ENCODE assay signal across 19 cellular contexts in the genomic region with DNA sequence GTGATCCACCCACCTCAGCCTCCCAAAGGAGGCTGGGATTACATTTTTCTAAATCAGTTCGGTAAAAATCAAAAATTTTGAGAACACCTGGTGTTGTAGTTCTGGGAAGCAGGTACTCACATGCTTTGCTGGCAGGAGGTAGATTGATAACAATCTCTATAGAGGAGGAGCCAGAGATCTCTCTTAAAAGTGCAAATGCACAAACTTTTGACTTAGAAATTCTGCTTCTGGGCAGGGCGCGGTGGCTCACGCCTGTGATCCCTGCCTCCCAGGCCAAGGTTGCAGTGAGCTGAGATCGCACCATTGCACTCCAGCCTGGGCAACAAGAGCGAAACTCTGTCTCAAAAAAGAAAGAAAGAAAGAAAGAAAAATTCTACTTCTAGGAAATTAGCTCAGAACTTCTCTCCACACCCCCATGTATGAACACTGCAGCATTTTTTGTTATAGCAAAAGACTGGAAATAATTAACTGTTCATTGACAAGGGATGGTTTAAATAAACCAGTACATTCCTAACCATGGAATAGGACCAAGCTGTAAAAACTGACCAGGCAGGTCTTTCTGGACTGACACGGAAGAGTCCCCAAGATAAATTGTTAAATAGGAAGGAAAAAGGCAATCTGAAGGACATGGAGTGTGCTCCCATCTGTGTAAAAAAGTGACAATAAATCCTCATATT. TPM values are rescaled to one million over a fixed set of nuclear protein-coding genes. Genes with fewer than 3 reads are reported as not detected.
DNase-seq lines count a peak whose midpoint lies in the region; ATAC-seq, FAIRE-seq and TF ChIP-seq lines count a peak whose summit lies in the region.
"Had no signal": no experiment of that assay in that cellular context is flagged by ENCODE, and none has a peak within 500 bp of the region (broad histone marks: within the 10 kb centered on the region; RNA-seq: fewer than 3 reads in every experiment).

No MANE protein-coding gene starts in this region.

- H3K27me3 Mint-ChIP-seq in CD4-positive, alpha-beta memory T cell: no peaks in the 10 kb centered on the region
- H3K27me3 Mint-ChIP-seq in astrocyte (ENCODE audit: low read depth, unreplicated experiment): no peaks in the 10 kb centered on the region

- no peaks in the 10 kb centered on the region for H3K9me2 ChIP-seq in OCI-LY7 (ENCODE audit: insufficient read depth, low read length)

- peak overlapping the region in 5 of 8 donors; percentile 9 to 69 (median 32) for H3K4me3 Mint-ChIP-seq in CD4-positive, alpha-beta memory T cell
- no peak overlapping the region for H3K4me3 Mint-ChIP-seq in astrocyte (ENCODE audit: unreplicated experiment)

- H3K27me3 ChIP-seq in CD4-positive, alpha-beta memory T cell (ENCODE audit: insufficient read depth, low read length): no peaks in the 10 kb centered on the region
- H3K27me3 ChIP-seq in astrocyte (ENCODE audit: insufficient read depth, low read length): no peaks in the 10 kb centered on the region
- H3K27me3 ChIP-seq: BE2C, ovary had no signal

- BruUV-seq in OCI-LY7 (replicated peaks; lab: Mats Ljungman, UMichigan): no TSS peak

- DNase-seq in CD4-positive, alpha-beta memory T cell: peak in 1 of 5 donors; percentile 18
- DNase-seq in LNCaP clone FGC (ENCODE audit: low read depth): peak; percentile 76
- no peak for DNase-seq in astrocyte (ENCODE audit: low read depth)
- no peak for DNase-seq in mucosa of descending colon
- no peak for DNase-seq in NOMO-1 treated with DMSO at 0.1 percent for 48 hours (lab: John Stamatoyannopoulos, UW; ENCODE audit: unreplicated experiment)
- no peak for DNase-seq in OCI-LY7 (ENCODE audit: low spot score)
- DNase-seq: activated gamma-delta T cell treated with Interleukin-2 at 50 U/mL for 16 hours; BE2C; effector CD8-positive, alpha-beta T cell; EL; NCI-H2081; NCI-H774; ovary; Right ventricle myocardium superior; T-helper 9 cell had no signal

- H3K27ac Mint-ChIP-seq in CD4-positive, alpha-beta memory T cell: peak overlapping the region in 3 of 7 donors; percentile 55 to 61 (median 57)
- peak overlapping the region; percentile 8 for H3K27ac Mint-ChIP-seq in astrocyte (ENCODE audit: unreplicated experiment)

- H3K9me3 Mint-ChIP-seq in CD4-positive, alpha-beta memory T cell: no peaks in the 10 kb centered on the region
- H3K9me3 Mint-ChIP-seq in astrocyte (ENCODE audit: unreplicated experiment): no peaks in the 10 kb centered on the region

- H3K4me2 ChIP-seq in astrocyte (ENCODE audit: low read length): no peak overlapping the region
- no peak overlapping the region for H3K4me2 ChIP-seq in OCI-LY7 (ENCODE audit: low read length)

- CTCF ChIA-PET in CD4-positive, alpha-beta memory T cell (lab: Charles Lee; ENCODE audit: partially characterized antibody): interaction anchor here (0.7 to 1.5 kb wide), 4 partner anchors 12 to 256 kb away, joined by 3 to 5 read pairs (median 4); a partner anchor contains a TSS
- CTCF ChIA-PET in OCI-LY7 (lab: Charles Lee; ENCODE audit: unreplicated experiment): no interaction called here

- no peak overlapping the region for H3K4me3 ChIP-seq in CD4-positive, alpha-beta memory T cell (ENCODE audit: low read length in 2 of 2)
- H3K4me3 ChIP-seq in LNCaP clone FGC (ENCODE audit: low read depth, low read length) (peak overlapping the region; percentile 34), astrocyte (ENCODE audit: insufficient read depth, low read depth, low read length) (no peak overlapping the region), mucosa of descending colon (no peak overlapping the region), OCI-LY7 (ENCODE audit: low read depth, low read length, poor library complexity, severe bottlenecking) (no peak overlapping the region)
- H3K4me3 ChIP-seq: GM12878, ovary had no signal

- no peak overlapping the region for H3K27ac ChIP-seq in CD4-positive, alpha-beta memory T cell (ENCODE audit: low read depth, low read length)
- H3K27ac ChIP-seq in astrocyte (ENCODE audit: low read depth, low read length) (no peak overlapping the region), OCI-LY7 (ENCODE audit: low read depth, low read length, poor library complexity, severe bottlenecking) (no peak overlapping the region)
- H3K27ac ChIP-seq: HL-60, ovary had no signal

- ATAC-seq in mucosa of descending colon: peak; percentile 7
- ATAC-seq in HG02763 (IDR thresholded peaks at IDR 0.05; ENCODE audit: unreplicated experiment): no peak
- ATAC-seq in HG02571 (IDR thresholded peaks at IDR 0.05; ENCODE audit: unreplicated experiment): no peak
- ATAC-seq: GM12878 had no signal

- no peak overlapping the region for H2AFZ ChIP-seq in astrocyte (ENCODE audit: low read depth, low read length)
- H2AFZ ChIP-seq in OCI-LY7 (ENCODE audit: low read length): no peak overlapping the region

- intact Hi-C loops in CD4-positive, alpha-beta memory T cell (cut with micrococcal nuclease): no loop called here
- intact Hi-C loops in mucosa of descending colon (cut with DNase I, micrococcal nuclease) (no loop called here), OCI-LY7 (cut with micrococcal nuclease; ENCODE audit: unreplicated experiment) (no loop called here)

- no peaks in the 10 kb centered on the region for H3K36me3 ChIP-seq in CD4-positive, alpha-beta memory T cell (ENCODE audit: insufficient read depth, low read length)
- no peaks in the 10 kb centered on the region for H3K36me3 ChIP-seq in astrocyte (ENCODE audit: insufficient read depth, low read length)
- no peaks in the 10 kb centered on the region for H3K36me3 ChIP-seq in mucosa of descending colon (ENCODE audit: low read depth)
- no peaks in the 10 kb centered on the region for H3K36me3 ChIP-seq in OCI-LY7 (ENCODE audit: insufficient read depth, low read length)
- H3K36me3 ChIP-seq: BE2C, ovary had no signal

- H3K9me3 ChIP-seq in CD4-positive, alpha-beta memory T cell (ENCODE audit: control insufficient read depth in 1 of 2, low read length in 2 of 2): no peaks in the 10 kb centered on the region
- H3K9me3 ChIP-seq in astrocyte (ENCODE audit: insufficient read depth, low read depth, low read length): no peaks in the 10 kb centered on the region
- no peaks in the 10 kb centered on the region for H3K9me3 ChIP-seq in mucosa of descending colon
- H3K9me3 ChIP-seq in OCI-LY7 (ENCODE audit: low read length): no peaks in the 10 kb centered on the region
- H3K9me3 ChIP-seq: BE2C, ovary had no signal

- no peak for FAIRE-seq in astrocyte (lab: Jason Lieb, UNC)
- FAIRE-seq: GM12878 had no signal

- H4K20me1 ChIP-seq in astrocyte (ENCODE audit: insufficient read depth, low read length) (no peaks in the 10 kb centered on the region), OCI-LY7 (ENCODE audit: insufficient read depth, low read length) (no peaks in the 10 kb centered on the region)

- TF ChIP-seq CTCF in LNCaP clone FGC (IDR thresholded peaks at IDR 0.05; ENCODE audit: control insufficient read depth, extremely low read depth, insufficient read depth): no peak
- TF ChIP-seq CTCF in astrocyte (IDR thresholded peaks at IDR 0.05; ENCODE audit: insufficient read depth, low read depth, low read length): no peak
- TF ChIP-seq CTCF in mucosa of descending colon (IDR thresholded peaks at IDR 0.05): no peak
- no peak for TF ChIP-seq CTCF in OCI-LY7 (conservative IDR thresholded peaks at IDR 0.05; ENCODE audit: low read length)

- no peaks in the 10 kb centered on the region for H3K36me3 Mint-ChIP-seq in CD4-positive, alpha-beta memory T cell
- no peaks in the 10 kb centered on the region for H3K36me3 Mint-ChIP-seq in astrocyte (ENCODE audit: low read depth, unreplicated experiment)

- H3K4me1 Mint-ChIP-seq in CD4-positive, alpha-beta memory T cell: peaks cover 17 to 26% (median 24%) of the 10 kb centered on the region in 4 donors
- peaks cover 19% of the 10 kb centered on the region for H3K4me1 Mint-ChIP-seq in astrocyte (ENCODE audit: low read depth, unreplicated experiment)

- H3K79me2 ChIP-seq in astrocyte (ENCODE audit: insufficient read depth, low read length) (no peaks in the 10 kb centered on the region), OCI-LY7 (ENCODE audit: insufficient read depth, low read depth, low read length) (no peaks in the 10 kb centered on the region)

- H3K9ac ChIP-seq in astrocyte (ENCODE audit: low read length): no peak overlapping the region

- POLR2A ChIA-PET in CD4-positive, alpha-beta memory T cell (lab: Charles Lee; ENCODE audit: partially characterized antibody): interaction anchor here (1.0 kb wide), 1 partner anchor 15 kb away, joined by 4 read pairs; a partner anchor contains a TSS
- POLR2A ChIA-PET in OCI-LY7 (lab: Charles Lee): interaction anchor here (0.7 to 2.7 kb wide), 7 partner anchors 13 to 178 kb away, joined by 3 to 7 read pairs (median 4); a partner anchor contains a TSS

- H3K4me1 ChIP-seq in CD4-positive, alpha-beta memory T cell (ENCODE audit: insufficient read depth, low read length): peaks cover 19% of the 10 kb centered on the region
- H3K4me1 ChIP-seq in astrocyte (ENCODE audit: insufficient read depth, low read length) (peaks cover 14% of the 10 kb centered on the region), mucosa of descending colon (ENCODE audit: low read depth) (no peaks in the 10 kb centered on the region), OCI-LY7 (ENCODE audit: insufficient read depth, low read length, poor library complexity, severe bottlenecking) (peaks cover 34% of the 10 kb centered on the region)

RNA-seq across cellular contexts. Expression of a gene that starts 14.4 kb away (rescaled TPM):
- total RNA-seq in CD4-positive, alpha-beta memory T cell: 1 to 10 TPM; 7.2 to 8.1 TPM
- polyA plus RNA-seq in CD4-positive, alpha-beta memory T cell: 10 to 100 TPM in 1 of 2 donors, 1 to 10 TPM in 1; 8.7 to 12.4 TPM
- total RNA-seq in astrocyte (33.0 and 36.9 TPM in 2 replicates), mucosa of descending colon (1 to 10 TPM; 1.4 to 7.4 (median 3.4) TPM), OCI-LY7 (2022) (92.7 and 111 TPM in 2 replicates)
- 87.2 and 114 TPM in 2 replicates for total RNA-seq in OCI-LY7 (2014; rRNA removed; shearing (Covaris generic))

RNA-seq across cellular contexts. Expression of a gene that starts 19.3 kb away (rescaled TPM):
- total RNA-seq in CD4-positive, alpha-beta memory T cell: 1 to 10 TPM in 1 of 2 experiments, under 1 TPM in 1; 0.52 to 1.1 TPM
- 1 to 10 TPM in 1 of 2 donors, not detected in 1; 1.3 TPM for polyA plus RNA-seq in CD4-positive, alpha-beta memory T cell
- total RNA-seq in astrocyte (57.8 and 64.0 TPM in 2 replicates), mucosa of descending colon (10 to 100 TPM in 2 of 3 donors, 1 to 10 TPM in 1; 8.7 to 21.1 (median 13.1) TPM), OCI-LY7 (2022) (0.66 and 0.86 TPM in 2 replicates)
- 0.32 and 0.49 TPM in 2 replicates for total RNA-seq in OCI-LY7 (2014; rRNA removed; shearing (Covaris generic))

RNA-seq across cellular contexts. Expression of a gene that starts 40.8 kb away (rescaled TPM):
- 1 to 10 TPM; 4.7 to 5.0 TPM for total RNA-seq in CD4-positive, alpha-beta memory T cell
- polyA plus RNA-seq in CD4-positive, alpha-beta memory T cell: under 1 TPM; 0.08 to 0.69 TPM
- total RNA-seq in astrocyte (43.4 and 45.1 TPM in 2 replicates), mucosa of descending colon (10 to 100 TPM in 1 of 3 donors, 1 to 10 TPM in 2; 3.9 to 24.0 (median 4.5) TPM), OCI-LY7 (2022) (43.8 and 46.6 TPM in 2 replicates)
- total RNA-seq in OCI-LY7 (2014; rRNA removed; shearing (Covaris generic)): 12.9 and 16.4 TPM in 2 replicates

RNA-seq across cellular contexts. Expression of a gene that starts 41.9 kb away (rescaled TPM):
- 100 to 1,000 TPM; 109 to 118 TPM for total RNA-seq in CD4-positive, alpha-beta memory T cell
- polyA plus RNA-seq in CD4-positive, alpha-beta memory T cell: 10 to 100 TPM; 75.2 to 84.4 TPM
- total RNA-seq in astrocyte (124 and 138 TPM in 2 replicates), mucosa of descending colon (100 to 1,000 TPM in 2 of 3 donors, 10 to 100 TPM in 1; 97.5 to 124 (median 117) TPM), OCI-LY7 (2022) (140 and 151 TPM in 2 replicates)
- 61.8 and 82.9 TPM in 2 replicates for total RNA-seq in OCI-LY7 (2014; rRNA removed; shearing (Covaris generic))

Comparison
In these comparisons a context has a peak if more than half of its experiments do, and no peak if none do; other contexts are left out.
1. RNA of a gene that starts 19.3 kb away (total RNA-seq): 57.8 to 64.0 TPM in astrocyte and 8.7 to 21.1 TPM in mucosa of descending colon; 0.52 to 1.1 TPM in CD4-positive, alpha-beta memory T cell and 0.32 to 0.86 TPM in OCI-LY7; every median in the first group is over 4 times any median in the second.